In the genomic region with DNA sequence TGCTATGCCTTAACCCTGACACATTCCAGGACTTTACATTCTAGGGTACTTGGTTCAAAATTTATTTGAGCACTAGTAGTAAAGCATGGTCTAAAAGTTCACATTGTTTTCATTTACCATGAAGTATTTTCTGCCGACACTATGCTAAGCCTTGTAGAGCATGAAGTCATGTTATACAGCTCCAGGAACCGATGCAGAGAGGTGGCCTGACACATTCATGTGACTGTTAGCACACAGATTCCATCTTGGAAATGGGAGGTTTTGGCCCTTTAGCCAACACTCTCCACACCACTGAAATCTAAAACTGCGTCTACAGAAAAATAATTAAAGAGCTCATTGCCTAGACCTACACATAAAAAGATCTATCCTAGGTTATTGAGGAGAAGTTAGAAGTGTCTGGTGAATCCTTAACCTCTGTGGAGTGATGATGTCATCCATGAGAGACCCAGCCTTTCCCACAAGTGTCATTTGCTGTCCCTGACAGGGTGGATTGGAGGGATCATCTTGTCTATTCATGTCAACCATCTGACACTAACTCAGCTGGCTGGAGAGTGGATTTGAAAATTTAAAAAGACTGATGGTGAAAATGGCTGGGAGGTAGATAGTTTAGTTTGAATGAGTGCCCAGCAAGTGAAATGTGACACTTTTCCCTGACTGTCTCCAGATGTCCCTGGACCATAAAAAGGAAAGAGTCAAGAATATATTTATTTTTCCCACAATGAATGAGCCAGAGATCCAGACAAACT, we compare ENCODE assay signal across 15 cellular contexts. TPM values are rescaled to one million over a fixed set of nuclear protein-coding genes. Genes with fewer than 3 reads are reported as not detected.
DNase-seq lines count a peak whose midpoint lies in the region; ATAC-seq and TF ChIP-seq lines count a peak whose summit lies in the region.
"Had no signal": no experiment of that assay in that cellular context is flagged by ENCODE, and none has a peak within 500 bp of the region (broad histone marks: within the 10 kb centered on the region; RNA-seq: fewer than 3 reads in every experiment).

No MANE protein-coding gene starts in this region.

- peak overlapping the region; percentile 77; the same call in 1 of the 2 replicates for H3K27ac ChIP-seq in HEK293 (ENCODE audit: extremely low read depth, low read depth, low read length)
- no peak overlapping the region for H3K27ac ChIP-seq in stomach smooth muscle (ENCODE audit: low read length)
- no peak overlapping the region for H3K27ac ChIP-seq in CD4-positive, alpha-beta memory T cell (ENCODE audit: low read depth, low read length)
- H3K27ac ChIP-seq: HL-60 had no signal

- H3K27ac Mint-ChIP-seq in CD4-positive, alpha-beta memory T cell = no peak overlapping the region
- H3K27ac Mint-ChIP-seq: CD4-positive, alpha-beta T cell; endodermal cell had no signal

- no peaks in the 10 kb centered on the region for H3K9me3 Mint-ChIP-seq in CD4-positive, alpha-beta memory T cell
- H3K9me3 Mint-ChIP-seq: CD4-positive, alpha-beta T cell; endodermal cell had no signal

- H3K4me3 ChIP-seq in HEK293 (ENCODE audit: low read depth, low read length) (no peak overlapping the region), astrocyte of the cerebellum (ENCODE audit: low read depth, low read length) (peak overlapping the region; percentile 22), stomach smooth muscle (ENCODE audit: low read length in 2 of 2) (peak overlapping the region; percentile 18 to 64)
- no peak overlapping the region for H3K4me3 ChIP-seq in CD4-positive, alpha-beta memory T cell (ENCODE audit: low read length in 2 of 2)
- H3K4me3 ChIP-seq: pancreas had no signal

- in situ Hi-C loops in astrocyte of the cerebellum (cut with HindIII; ENCODE audit: low sequenced_read_pairs) = no loop called here

- H3K4me3 Mint-ChIP-seq in CD4-positive, alpha-beta memory T cell = no peak overlapping the region
- H3K4me3 Mint-ChIP-seq: CD4-positive, alpha-beta T cell; endodermal cell had no signal

- POLR2A ChIA-PET in HEK293 (lab: Yijun Ruan, JAX) = no interaction called here
- POLR2A ChIA-PET in CD4-positive, alpha-beta memory T cell (lab: Charles Lee; ENCODE audit: partially characterized antibody) = no interaction called here

- peaks cover 25% of the 10 kb centered on the region for H3K4me1 ChIP-seq in HEK293 (ENCODE audit: control insufficient read depth, insufficient read depth, low read length)
- H3K4me1 ChIP-seq in stomach smooth muscle (ENCODE audit: control insufficient read depth, insufficient read depth, low read length) = peaks cover 21% of the 10 kb centered on the region
- no peaks in the 10 kb centered on the region for H3K4me1 ChIP-seq in CD4-positive, alpha-beta memory T cell (ENCODE audit: insufficient read depth, low read length)

- H3K9me3 ChIP-seq in HEK293 (ENCODE audit: control insufficient read depth, insufficient read depth, low read depth, low read length) = no peaks in the 10 kb centered on the region
- no peaks in the 10 kb centered on the region for H3K9me3 ChIP-seq in stomach smooth muscle (ENCODE audit: control insufficient read depth in 2 of 2, low read length in 2 of 2)
- no peaks in the 10 kb centered on the region for H3K9me3 ChIP-seq in CD4-positive, alpha-beta memory T cell (ENCODE audit: control insufficient read depth in 1 of 2, low read length in 2 of 2)
- H3K9me3 ChIP-seq: pancreas had no signal

- no peaks in the 10 kb centered on the region for H3K36me3 ChIP-seq in HEK293 (ENCODE audit: control insufficient read depth in 2 of 2, insufficient read depth in 1 of 2, low read length in 2 of 2)
- no peaks in the 10 kb centered on the region for H3K36me3 ChIP-seq in stomach smooth muscle (ENCODE audit: control insufficient read depth in 2 of 2, insufficient read depth in 2 of 2, low read length in 2 of 2)
- no peaks in the 10 kb centered on the region for H3K36me3 ChIP-seq in CD4-positive, alpha-beta memory T cell (ENCODE audit: insufficient read depth, low read length)
- H3K36me3 ChIP-seq: pancreas had no signal

- DNase-seq in astrocyte of the cerebellum (ENCODE audit: low read depth) (no peak), left lobe of liver (ENCODE audit: low spot score) (no peak), NCI-H187 treated with DMSO at 0.1 percent for 48 hours (lab: John Stamatoyannopoulos, UW) (no peak), 8988T (no peak)
- no peak for DNase-seq in CD4-positive, alpha-beta memory T cell
- DNase-seq: activated T-cell treated with anti-CD3 and anti-CD28 coated beads, Interleukin-2, amount 50 U/mL, for 1 hour; CD4-positive, alpha-beta T cell; endodermal cell; T-helper 1 cell had no signal

- peaks cover 0 to 2% (median 0%) of the 10 kb centered on the region in 4 donors for H3K4me1 Mint-ChIP-seq in CD4-positive, alpha-beta memory T cell
- H3K4me1 Mint-ChIP-seq: endodermal cell had no signal

- ATAC-seq in left lobe of liver (peak; percentile 8), HG03342 (IDR thresholded peaks at IDR 0.05; ENCODE audit: unreplicated experiment) (no peak)

- H3K27me3 Mint-ChIP-seq in CD4-positive, alpha-beta memory T cell = peaks cover 7 to 12% of the 10 kb centered on the region in 2 donors

- TF ChIP-seq CTCF in HEK293 (tag by site-specific recombination; IDR thresholded peaks at IDR 0.05) = no peak
- no peak for TF ChIP-seq CTCF in astrocyte of the cerebellum (IDR thresholded peaks at IDR 0.05; ENCODE audit: low read depth, low read length, missing control alignments)

- CTCF ChIA-PET in HEK293 (lab: Yijun Ruan, JAX) = interaction anchor here (0.8 to 2.4 kb wide), 3 partner anchors 10 to 122 kb away, joined by 3 to 20 read pairs (median 8); no protein-coding TSS in a partner anchor
- CTCF ChIA-PET in CD4-positive, alpha-beta memory T cell (lab: Charles Lee; ENCODE audit: partially characterized antibody) = no interaction called here

- H3K27me3 ChIP-seq in stomach smooth muscle (ENCODE audit: control insufficient read depth in 1 of 2, insufficient read depth in 2 of 2, low read length in 2 of 2) = no peaks in the 10 kb centered on the region
- no peaks in the 10 kb centered on the region for H3K27me3 ChIP-seq in CD4-positive, alpha-beta memory T cell (ENCODE audit: insufficient read depth, low read length)
- H3K27me3 ChIP-seq: pancreas had no signal

- no peak overlapping the region for H3K9ac ChIP-seq in stomach smooth muscle (ENCODE audit: low read length in 2 of 2)

- H3K36me3 Mint-ChIP-seq in CD4-positive, alpha-beta memory T cell = no peaks in the 10 kb centered on the region

- intact Hi-C loops in CD4-positive, alpha-beta memory T cell (cut with micrococcal nuclease) = no loop called here

TF ChIP-seq in HEK293, 187 proteins besides CTCF, POLR2A, EP300 and RAD21 (continues in another document):
- TF ChIP-seq WT1 (tag by site-specific recombination; IDR thresholded peaks at IDR 0.05) (peak; percentile 30; the same call in 1 of the 2 replicates), SCRT1 (tag by site-specific recombination; IDR thresholded peaks at IDR 0.05; ENCODE audit: borderline replicate concordance) (peak; percentile 63; the same call in 1 of the 2 replicates), SCRT2 (tag by site-specific recombination; IDR thresholded peaks at IDR 0.05) (peak; percentile 81), ZSCAN30 (tag by site-specific recombination; IDR thresholded peaks at IDR 0.05) (0 out of 2 replicates have a peak, but pooled peaks have one; percentile 33), ZFHX2 (tag by site-specific recombination; conservative IDR thresholded peaks at IDR 0.05) (no peak), ZFP41 (tag by site-specific recombination; IDR thresholded peaks at IDR 0.05; ENCODE audit: borderline replicate concordance) (no peak), ZNF2 (tag by site-specific recombination; IDR thresholded peaks at IDR 0.05) (peak; percentile 33; the same call in 1 of the 2 replicates), ZNF549 (tag by site-specific recombination; IDR thresholded peaks at IDR 0.05) (no peak)
- TF ChIP-seq, protein P1, sequence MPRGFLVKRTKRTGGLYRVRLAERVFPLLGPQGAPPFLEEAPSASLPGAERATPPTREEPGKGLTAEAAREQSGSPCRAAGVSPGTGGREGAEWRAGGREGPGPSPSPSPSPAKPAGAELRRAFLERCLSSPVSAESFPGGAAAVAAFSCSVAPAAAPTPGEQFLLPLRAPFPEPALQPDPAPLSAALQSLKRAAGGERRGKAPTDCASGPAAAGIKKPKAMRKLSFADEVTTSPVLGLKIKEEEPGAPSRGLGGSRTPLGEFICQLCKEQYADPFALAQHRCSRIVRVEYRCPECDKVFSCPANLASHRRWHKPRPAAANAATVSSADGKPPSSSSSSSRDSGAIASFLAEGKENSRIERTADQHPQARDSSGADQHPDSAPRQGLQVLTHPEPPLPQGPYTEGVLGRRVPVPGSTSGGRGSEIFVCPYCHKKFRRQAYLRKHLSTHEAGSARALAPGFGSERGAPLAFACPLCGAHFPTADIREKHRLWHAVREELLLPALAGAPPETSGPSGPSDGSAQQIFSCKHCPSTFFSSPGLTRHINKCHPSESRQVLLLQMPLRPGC (tag by site-specific recombination; IDR thresholded peaks at IDR 0.05) = 0 out of 2 replicates have a peak, but pooled peaks have one; percentile 25

RNA-seq across cellular contexts. Expression of gene RANBP3L, which starts 1.3 kb away (rescaled TPM):
- total RNA-seq in left lobe of liver = 3.3 TPM
- total RNA-seq in CD4-positive, alpha-beta memory T cell = not detected
- not detected for polyA plus RNA-seq in CD4-positive, alpha-beta memory T cell
- total RNA-seq: CD4-positive, alpha-beta T cell; endodermal cell; MCF 10A had no signal

RNA-seq across cellular contexts. Expression of gene NADK2, which starts 58.6 kb away (rescaled TPM):
- 185 TPM for total RNA-seq in left lobe of liver
- 10 to 100 TPM; 14.1 to 14.5 TPM for total RNA-seq in CD4-positive, alpha-beta memory T cell
- 1 to 10 TPM; 5.8 to 7.9 TPM for polyA plus RNA-seq in CD4-positive, alpha-beta memory T cell

Comparison
In these comparisons a context has a peak if more than half of its experiments do, and no peak if none do; other contexts are left out.
1. H3K4me3 ChIP-seq: peak in astrocyte of the cerebellum (single experiment) and stomach smooth muscle (2 of 2); none in HEK293 (single experiment) and CD4-positive, alpha-beta memory T cell (0 of 2).
2. RNA of gene NADK2, which starts 58.6 kb away (total RNA-seq): 185 TPM in left lobe of liver (single experiment); 14.1 to 14.5 TPM in CD4-positive, alpha-beta memory T cell; every median in the first group is over 10 times any median in the second.